In the genomic region with DNA sequence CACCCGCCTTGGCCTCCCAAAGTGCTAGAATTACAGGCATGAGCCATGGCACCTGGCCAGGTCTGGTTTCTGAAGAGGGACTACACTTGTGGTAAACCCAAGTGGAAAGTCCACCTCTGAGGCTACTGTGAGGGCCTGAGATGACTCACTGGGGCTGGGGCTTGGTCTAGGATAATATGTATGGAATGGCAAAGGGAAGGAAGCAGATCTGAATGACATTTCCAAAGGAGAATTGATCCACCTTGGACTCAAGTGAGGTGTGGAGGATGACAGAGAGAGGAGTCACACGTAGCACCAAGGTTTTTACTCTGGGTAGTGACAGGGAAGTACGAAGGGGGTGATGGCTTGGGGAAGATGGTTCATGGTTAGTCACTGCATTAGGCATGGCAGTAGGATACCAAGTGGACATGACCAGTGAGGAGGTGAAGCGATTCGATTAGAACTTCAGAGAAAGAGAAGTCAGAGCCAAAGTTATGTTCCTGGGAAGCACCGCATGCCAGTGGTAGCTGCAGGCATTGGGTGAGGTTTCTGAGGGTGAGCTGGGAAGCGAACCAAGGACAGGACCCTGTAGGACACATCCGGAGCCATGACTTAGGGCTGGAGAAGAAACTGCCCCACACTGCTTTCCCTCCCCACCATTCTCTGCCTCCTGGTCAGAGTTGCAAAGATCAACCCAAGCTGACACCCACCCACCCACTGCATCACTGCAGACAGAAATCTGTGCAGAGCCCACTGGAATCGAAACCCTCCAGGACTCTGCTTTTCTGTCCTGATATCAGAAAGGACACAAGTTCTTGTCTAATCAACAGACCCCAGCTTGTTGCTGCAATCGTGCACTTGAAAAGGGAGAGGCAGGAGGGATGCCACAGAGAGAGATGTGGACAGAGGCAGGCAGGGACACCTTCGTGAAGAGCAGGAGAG, we compare ENCODE assay signal across 11 cellular contexts. TPM values are rescaled to one million over a fixed set of nuclear protein-coding genes. Genes with fewer than 3 reads are reported as not detected.
DNase-seq lines count a peak whose midpoint lies in the region; ATAC-seq and TF ChIP-seq lines count a peak whose summit lies in the region.
"Had no signal": no experiment of that assay in that cellular context is flagged by ENCODE, and none has a peak within 500 bp of the region (broad histone marks: within the 10 kb centered on the region; RNA-seq: fewer than 3 reads in every experiment).

No MANE protein-coding gene starts in this region.

- no peaks in the 10 kb centered on the region for H3K27me3 ChIP-seq in endodermal cell (ENCODE audit: control insufficient read depth, insufficient read depth, low read length, poor library complexity, severe bottlenecking)
- no peaks in the 10 kb centered on the region for H3K27me3 ChIP-seq in sigmoid colon

- H3K4me1 Mint-ChIP-seq in endodermal cell: peaks cover 6% of the 10 kb centered on the region
- peaks cover 21% of the 10 kb centered on the region for H3K4me1 Mint-ChIP-seq in neural crest cell

- no peaks in the 10 kb centered on the region for H3K4me1 ChIP-seq in endodermal cell (ENCODE audit: control insufficient read depth, insufficient read depth, low read length)
- H3K4me1 ChIP-seq in sigmoid colon: peaks cover 0 to 5% (median 4%) of the 10 kb centered on the region in 4 donors
- H3K4me1 ChIP-seq: prostate gland had no signal

- WGBS in endodermal cell (ENCODE audit: insufficient coverage in 1 of 2, insufficient read length in 1 of 2), 2 experiments: 82 to 86% methylated on average over 10 to 11 of the region's 11 CpGs
- WGBS in sigmoid colon, 2 donors: 70 to 85% methylated on average over 11 of the region's 11 CpGs

- H3K4me3 ChIP-seq in endodermal cell (ENCODE audit: low read length): no peak overlapping the region
- no peak overlapping the region for H3K4me3 ChIP-seq in sigmoid colon
- H3K4me3 ChIP-seq: prostate gland had no signal

- intact Hi-C loops in sigmoid colon (cut with DNase I): loop anchor here (2.0 kb wide), 1 partner anchor 16 kb away; no protein-coding TSS in a partner anchor

- TF ChIP-seq CTCF in endodermal cell (conservative IDR thresholded peaks at IDR 0.05) (no peak), neural crest cell (conservative IDR thresholded peaks at IDR 0.05) (no peak), sigmoid colon (IDR thresholded peaks at IDR 0.05) (no peak)

- peaks cover 31% of the 10 kb centered on the region for H3K27me3 Mint-ChIP-seq in endodermal cell (ENCODE audit: insufficient read depth)
- no peaks in the 10 kb centered on the region for H3K27me3 Mint-ChIP-seq in neural crest cell (ENCODE audit: low read depth)

- no peak overlapping the region for H3K9ac ChIP-seq in endodermal cell (ENCODE audit: extremely low read depth, low read length, poor library complexity, severe bottlenecking)

- H3K36me3 ChIP-seq in endodermal cell (ENCODE audit: control insufficient read depth, insufficient read depth, low read length) (no peaks in the 10 kb centered on the region), sigmoid colon (no peaks in the 10 kb centered on the region)
- H3K36me3 ChIP-seq: prostate gland had no signal

- H3K36me3 Mint-ChIP-seq in endodermal cell (ENCODE audit: low read depth) (no peaks in the 10 kb centered on the region), neural crest cell (ENCODE audit: low read depth) (no peaks in the 10 kb centered on the region)

- H3K9me3 Mint-ChIP-seq in endodermal cell: no peaks in the 10 kb centered on the region
- H3K9me3 Mint-ChIP-seq in neural crest cell: no peaks in the 10 kb centered on the region
- H3K9me3 Mint-ChIP-seq: effector memory CD8-positive, alpha-beta T cell had no signal

- no peak overlapping the region for H3K27ac ChIP-seq in endodermal cell (ENCODE audit: low read depth, low read length)
- no peak overlapping the region for H3K27ac ChIP-seq in sigmoid colon
- H3K27ac ChIP-seq: prostate gland had no signal

- no peak overlapping the region for H3K4me3 Mint-ChIP-seq in endodermal cell
- H3K4me3 Mint-ChIP-seq in neural crest cell: no peak overlapping the region
- H3K4me3 Mint-ChIP-seq: effector memory CD8-positive, alpha-beta T cell had no signal

- H3K27ac Mint-ChIP-seq in endodermal cell: no peak overlapping the region
- peak overlapping the region; percentile 75 for H3K27ac Mint-ChIP-seq in neural crest cell (ENCODE audit: unreplicated experiment)
- H3K27ac Mint-ChIP-seq: effector memory CD8-positive, alpha-beta T cell had no signal

- no peak for TF ChIP-seq POLR2A in sigmoid colon (IDR thresholded peaks at IDR 0.05)

- TF ChIP-seq EP300 in sigmoid colon (IDR thresholded peaks at IDR 0.05): no peak

- ATAC-seq in HG03139 (IDR thresholded peaks at IDR 0.05; ENCODE audit: unreplicated experiment): no peak
- ATAC-seq: effector memory CD8-positive, alpha-beta T cell had no signal

- DNase-seq in ELR (ENCODE audit: low read depth) (peak; percentile 91), NCI-H226 (peak; percentile 88), endodermal cell (peak; percentile 41), neural crest cell (ENCODE audit: low read depth, low spot score) (no peak), sigmoid colon (no peak), SK-N-DZ (ENCODE audit: low spot score) (no peak)
- no peak for DNase-seq in stimulated activated CD4-positive, alpha-beta T cell treated with anti-CD3 and anti-CD28 coated beads, Interleukin-4, amount 100 ng/mL, for 4 hours
- DNase-seq: effector memory CD8-positive, alpha-beta T cell; NCI-H82 had no signal

- H3K9me3 ChIP-seq in endodermal cell (ENCODE audit: control insufficient read depth, low read length): no peaks in the 10 kb centered on the region
- H3K9me3 ChIP-seq in sigmoid colon: no peaks in the 10 kb centered on the region
- H3K9me3 ChIP-seq: prostate gland had no signal

RNA-seq across cellular contexts. Expression of gene BCL9L, which starts 13.0 kb away (rescaled TPM):
- 10 to 100 TPM; 73.9 to 77.3 TPM for total RNA-seq in endodermal cell
- 24.3 TPM for polyA plus RNA-seq in endodermal cell (2013, experiment 1 of 2)
- 23.6 TPM for polyA plus RNA-seq in endodermal cell (2013, experiment 2 of 2)
- total RNA-seq in neural crest cell: 19.2 and 21.2 TPM in 2 replicates
- 10 to 100 TPM in 3 of 4 donors, 1 to 10 TPM in 1; 7.9 to 46.5 (median 10.8) TPM for total RNA-seq in sigmoid colon
- 10 to 100 TPM in 1 of 3 donors, 1 to 10 TPM in 2; 4.8 to 33.2 (median 7.4) TPM for polyA plus RNA-seq in sigmoid colon
- 1.3 and 2.8 TPM in 2 replicates for polyA plus RNA-seq in SK-N-DZ (2014; cell fraction: cytosol; rRNA removed)
- polyA plus RNA-seq in SK-N-DZ (2014; cell fraction: nucleus; rRNA removed): 1.1 and 1.7 TPM in 2 replicates

RNA-seq across cellular contexts. Expression of gene UPK2, which starts 17.3 kb away (rescaled TPM):
- total RNA-seq in endodermal cell (under 1 TPM in 1 of 2 donors, not detected in 1; 0.38 TPM), neural crest cell (not detected in 2 replicates), sigmoid colon (not detected)
- polyA plus RNA-seq in endodermal cell (2013, experiment 1 of 2): 0.36 TPM
- 0.54 TPM for polyA plus RNA-seq in endodermal cell (2013, experiment 2 of 2)
- polyA plus RNA-seq in sigmoid colon: not detected
- not detected in 2 replicates for polyA plus RNA-seq in SK-N-DZ (2014; cell fraction: cytosol; rRNA removed)
- not detected in 2 replicates for polyA plus RNA-seq in SK-N-DZ (2014; cell fraction: nucleus; rRNA removed)
- total RNA-seq: prostate gland had no signal

RNA-seq across cellular contexts. Expression of gene FOXR1, which starts 32.8 kb away (rescaled TPM):
- total RNA-seq in endodermal cell: not detected
- not detected for polyA plus RNA-seq in endodermal cell (2013, experiment 1 of 2)
- polyA plus RNA-seq in endodermal cell (2013, experiment 2 of 2): not detected
- total RNA-seq in neural crest cell: not detected in 2 replicates
- total RNA-seq in sigmoid colon: not detected
- polyA plus RNA-seq in sigmoid colon: not detected
- polyA plus RNA-seq in SK-N-DZ (2014; cell fraction: cytosol; rRNA removed): not detected in 2 replicates
- polyA plus RNA-seq in SK-N-DZ (2014; cell fraction: nucleus; rRNA removed): not detected in 2 replicates

RNA-seq across cellular contexts. Expression of gene CXCR5, which starts 55.1 kb away (rescaled TPM):
- total RNA-seq in endodermal cell: under 1 TPM in 1 of 2 donors, not detected in 1; 0.07 TPM
- not detected for polyA plus RNA-seq in endodermal cell (2013, experiment 1 of 2)
- not detected for polyA plus RNA-seq in endodermal cell (2013, experiment 2 of 2)
- not detected in 2 replicates for total RNA-seq in neural crest cell
- not detected for total RNA-seq in sigmoid colon
- polyA plus RNA-seq in sigmoid colon: 10 to 100 TPM in 1 of 3 donors, under 1 TPM in 2; under 0.01 to 11.5 (median 0.23) TPM
- polyA plus RNA-seq in SK-N-DZ (2014; cell fraction: cytosol; rRNA removed): not detected in 2 replicates
- polyA plus RNA-seq in SK-N-DZ (2014; cell fraction: nucleus; rRNA removed): not detected in 2 replicates

RNA-seq across cellular contexts. Expression of gene CENATAC, which starts 59.2 kb away (rescaled TPM):
- total RNA-seq in endodermal cell: 10 to 100 TPM; 38.7 to 43.3 TPM
- 17.1 TPM for polyA plus RNA-seq in endodermal cell (2013, experiment 1 of 2)
- 18.8 TPM for polyA plus RNA-seq in endodermal cell (2013, experiment 2 of 2)
- total RNA-seq in neural crest cell: 32.5 and 35.1 TPM in 2 replicates
- total RNA-seq in sigmoid colon: 10 to 100 TPM; 29.6 to 60.5 (median 40.7) TPM
- 10 to 100 TPM in 1 of 3 donors, 1 to 10 TPM in 2; 5.3 to 24.6 (median 7.2) TPM for polyA plus RNA-seq in sigmoid colon
- 14.3 and 16.2 TPM in 2 replicates for polyA plus RNA-seq in SK-N-DZ (2014; cell fraction: cytosol; rRNA removed)
- 63.8 and 64.2 TPM in 2 replicates for polyA plus RNA-seq in SK-N-DZ (2014; cell fraction: nucleus; rRNA removed)

Comparison
In these comparisons a context has a peak if more than half of its experiments do, and no peak if none do; other contexts are left out.
1. DNase-seq: peak in ELR (single experiment), NCI-H226 (single experiment) and endodermal cell (single experiment); none in neural crest cell (single experiment), sigmoid colon (single experiment), stimulated activated CD4-positive, alpha-beta T cell treated with anti-CD3 and anti-CD28 coated beads, Interleukin-4, amount 100 ng/mL, for 4 hours (0 of 2) and SK-N-DZ (single experiment).